25 cellular contexts compared by ENCODE assay signal in the genomic region with DNA sequence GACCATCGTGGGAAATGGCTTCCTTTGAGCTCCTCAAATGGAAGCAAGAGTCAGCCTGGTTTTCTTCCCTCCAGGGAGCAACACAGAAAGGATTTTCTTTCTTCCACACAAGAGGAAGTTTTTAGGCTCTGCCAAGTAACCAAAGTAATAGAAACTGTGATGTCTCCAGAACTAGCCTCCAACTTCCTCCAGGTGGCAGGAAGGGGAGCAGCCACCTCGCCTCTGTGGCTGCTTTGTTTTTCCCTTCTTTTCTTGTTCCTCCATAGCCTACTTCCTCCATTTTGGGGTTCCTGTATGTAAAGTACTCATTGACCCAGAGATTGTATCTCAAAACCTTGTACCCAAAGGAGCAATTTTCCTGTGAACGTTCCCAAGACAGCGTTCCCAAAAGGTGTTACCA. TPM values are rescaled to one million over a fixed set of nuclear protein-coding genes. Genes with fewer than 3 reads are reported as not detected.
DNase-seq lines count a peak whose midpoint lies in the region; ATAC-seq and TF ChIP-seq lines count a peak whose summit lies in the region.
"Had no signal": no experiment of that assay in that cellular context is flagged by ENCODE, and none has a peak within 500 bp of the region (broad histone marks: within the 10 kb centered on the region; RNA-seq: fewer than 3 reads in every experiment).

No MANE protein-coding gene starts in this region.

- TF ChIP-seq CTCF in HL-60 (IDR thresholded peaks at IDR 0.05; ENCODE audit: insufficient read depth, low read length) (no peak), OCI-LY7 (conservative IDR thresholded peaks at IDR 0.05; ENCODE audit: low read length) (peak; percentile 46), Caco-2 (IDR thresholded peaks at IDR 0.05; ENCODE audit: insufficient read depth in 1 of 2, low read depth in 1 of 2, low read length in 1 of 2, severe bottlenecking in 1 of 2, unreplicated experiment in 1 of 2) (no peak)

- H3K79me2 ChIP-seq in OCI-LY7 (ENCODE audit: insufficient read depth, low read depth, low read length): no peaks in the 10 kb centered on the region

- H3K27ac Mint-ChIP-seq in Caco-2 (ENCODE audit: unreplicated experiment): no peak overlapping the region
- H3K27ac Mint-ChIP-seq: activated naive CD4-positive, alpha-beta T cell treated with anti-CD3 and anti-CD28 coated beads for 36 hours had no signal

- peak overlapping the region; percentile 32; the same call in 1 of the 2 replicates for H2AFZ ChIP-seq in OCI-LY7 (ENCODE audit: low read length)

- no peaks in the 10 kb centered on the region for H3K9me3 Mint-ChIP-seq in Caco-2 (ENCODE audit: unreplicated experiment)

- H3K36me3 ChIP-seq in OCI-LY7 (ENCODE audit: insufficient read depth, low read length) (peaks cover 4% of the 10 kb centered on the region; the same call in 1 of the 2 replicates), Caco-2 (ENCODE audit: control insufficient read depth, insufficient read depth, low read length) (no peaks in the 10 kb centered on the region)

- no peak overlapping the region for H3K4me3 Mint-ChIP-seq in Caco-2 (ENCODE audit: unreplicated experiment)
- H3K4me3 Mint-ChIP-seq: activated naive CD4-positive, alpha-beta T cell treated with anti-CD3 and anti-CD28 coated beads for 36 hours; activated T-cell treated with anti-CD3 and anti-CD28 coated beads, Interleukin-2, amount 50 U/mL, for 4 hours had no signal

- H3K4me3 ChIP-seq in HL-60 (replicated peaks; ENCODE audit: insufficient read depth, low read length) (no peak overlapping the region), OCI-LY7 (ENCODE audit: low read depth, low read length, poor library complexity, severe bottlenecking) (peak overlapping the region; percentile 40), Caco-2 (ENCODE audit: low read depth, low read length) (no peak overlapping the region)
- H3K4me3 ChIP-seq: psoas muscle, skin epidermis had no signal

- H3K27ac ChIP-seq in HL-60 (replicated peaks) (peak overlapping the region; percentile 82), OCI-LY7 (ENCODE audit: low read depth, low read length, poor library complexity, severe bottlenecking) (peak overlapping the region; percentile 78)
- H3K27ac ChIP-seq: psoas muscle had no signal

- ATAC-seq in SK-N-SH treated with all-trans-retinoic acid at 6 μM for 48 hours (no peak), GM18867 (IDR thresholded peaks at IDR 0.05; ENCODE audit: unreplicated experiment) (no peak)
- no peak for ATAC-seq in stimulated activated naive CD8-positive, alpha-beta T cell treated with anti-CD3 and anti-CD28 coated beads, Interleukin-15, Interleukin-2, amounts not matched to agents 100 U/mL and 50 U/mL, for 24 hours
- ATAC-seq: activated T-cell treated with anti-CD3 and anti-CD28 coated beads, Interleukin-2, amount 50 U/mL, for 4 hours; esophagus mucosa; HCT116; left colon; psoas muscle had no signal

- no peaks in the 10 kb centered on the region for H3K36me3 Mint-ChIP-seq in Caco-2 (ENCODE audit: insufficient read depth, unreplicated experiment)

- BruUV-seq in OCI-LY7 (replicated peaks; lab: Mats Ljungman, UMichigan) (no TSS peak), Caco-2 (replicated peaks; lab: Mats Ljungman, UMichigan) (no TSS peak)

- POLR2A ChIA-PET in OCI-LY7 (lab: Charles Lee) (interaction anchor here (0.7 to 10.2 kb wide), 3 partner anchors 9 to 43 kb away, joined by 3 to 96 read pairs (median 30); a partner anchor contains a TSS), Caco-2 (lab: Charles Lee) (no interaction called here)

- H3K27me3 ChIP-seq in HL-60 (ENCODE audit: insufficient read depth, poor library complexity, severe bottlenecking) (no peaks in the 10 kb centered on the region), Caco-2 (replicated peaks; ENCODE audit: control insufficient read depth, insufficient read depth, low read length) (no peaks in the 10 kb centered on the region)

- no peaks in the 10 kb centered on the region for H3K4me1 Mint-ChIP-seq in Caco-2 (ENCODE audit: low read depth, unreplicated experiment)

- H4K20me1 ChIP-seq in OCI-LY7 (ENCODE audit: insufficient read depth, low read length): no peaks in the 10 kb centered on the region

- H3K9me2 ChIP-seq in OCI-LY7 (ENCODE audit: insufficient read depth, low read length): no peaks in the 10 kb centered on the region

- peak overlapping the region; percentile 66 for H3K4me2 ChIP-seq in OCI-LY7 (ENCODE audit: low read length)

- peaks cover 78% of the 10 kb centered on the region for H3K4me1 ChIP-seq in OCI-LY7 (ENCODE audit: insufficient read depth, low read length, poor library complexity, severe bottlenecking)
- H3K4me1 ChIP-seq in Caco-2: no peaks in the 10 kb centered on the region
- H3K4me1 ChIP-seq: psoas muscle had no signal

- intact Hi-C loops in OCI-LY7 (cut with micrococcal nuclease; ENCODE audit: unreplicated experiment): loop anchor here (5.0 kb wide), 1 partner anchor 43 kb away; no protein-coding TSS in a partner anchor
- intact Hi-C loops in Caco-2 (cut with micrococcal nuclease; ENCODE audit: unreplicated experiment): no loop called here

- H3K9me3 ChIP-seq in OCI-LY7 (ENCODE audit: low read length) (peaks cover 19% of the 10 kb centered on the region), Caco-2 (no peaks in the 10 kb centered on the region)
- H3K9me3 ChIP-seq: psoas muscle had no signal

- H3K27me3 Mint-ChIP-seq in Caco-2 (ENCODE audit: insufficient read depth, unreplicated experiment): no peaks in the 10 kb centered on the region

- DNase-seq in CD1c-positive myeloid dendritic cell (ENCODE audit: extremely low spot score) (peak; percentile 59), HL-60 (ENCODE audit: low read depth in 1 of 2, low spot score in 1 of 2) (peak in 1 of 2 experiments; percentile 71), OCI-LY7 (ENCODE audit: low spot score) (peak; percentile 57), medulla oblongata (ENCODE audit: extremely low spot score) (peak; percentile 11), Caco-2 (no peak)
- DNase-seq in stimulated activated naive CD8-positive, alpha-beta T cell treated with anti-CD3 and anti-CD28 coated beads, Interleukin-15, Interleukin-2, amounts not matched to agents 100 U/mL and 50 U/mL, for 24 hours: no peak
- DNase-seq: activated CD4-positive, CD25-positive, alpha-beta regulatory T cell; activated naive CD4-positive, alpha-beta T cell treated with anti-CD3 and anti-CD28 coated beads for 36 hours; activated T-cell treated with anti-CD3 and anti-CD28 coated beads, Interleukin-2, amount 50 U/mL, for 4 hours; aorta; COR-L47; IMR-90; left colon; midbrain; NCI-H1105; NCI-H2107; NCI-H510A treated with DMSO at 0.1 percent for 48 hours; psoas muscle; SHP77 treated with DMSO at 0.1 percent for 48 hours; stimulated activated CD4-positive, alpha-beta T cell treated with anti-CD3 and anti-CD28 coated beads, Interleukin-4, amount 100 ng/mL, for 1 hour had no signal

- CTCF ChIA-PET in OCI-LY7 (lab: Charles Lee; ENCODE audit: unreplicated experiment) (interaction anchor here (2.0 kb wide), 1 partner anchor 32 kb away, joined by 7 read pairs; a partner anchor contains a TSS), Caco-2 (lab: Charles Lee) (no interaction called here)

TF ChIP-seq in SK-N-SH treated with all-trans-retinoic acid at 6 μM for 48 hours, 23 proteins besides CTCF, POLR2A, EP300 and RAD21:
- TF ChIP-seq ZFP3 (CRISPR knock-in tag; IDR thresholded peaks at IDR 0.05): no peak
- no peak for TF ChIP-seq ZC3H10 (CRISPR knock-in tag; IDR thresholded peaks at IDR 0.05)
- TF ChIP-seq ZFP30 (CRISPR knock-in tag; IDR thresholded peaks at IDR 0.05): no peak
- TF ChIP-seq SNAI2 (CRISPR knock-in tag; IDR thresholded peaks at IDR 0.05): no peak
- TF ChIP-seq BACH2 (CRISPR knock-in tag; IDR thresholded peaks at IDR 0.05; ENCODE audit: borderline replicate concordance): no peak

RNA-seq across cellular contexts. Expression of a gene that starts 32.7 kb away (rescaled TPM):
- 0.05 and 0.35 TPM in 2 replicates for total RNA-seq in OCI-LY7 (2014; rRNA removed; shearing (Covaris generic))
- total RNA-seq in OCI-LY7 (2022) (0.10 TPM in 1 of 2 replicates, not detected in the other), Caco-2 (2022) (not detected in 2 replicates)
- total RNA-seq: esophagus mucosa, IMR-90, psoas muscle had no signal

Comparison
In these comparisons a context has a peak if more than half of its experiments do, and no peak if none do; other contexts are left out.
1. DNase-seq: peak in CD1c-positive myeloid dendritic cell (single experiment), OCI-LY7 (single experiment) and medulla oblongata (single experiment); none in Caco-2 (0 of 2) and stimulated activated naive CD8-positive, alpha-beta T cell treated with anti-CD3 and anti-CD28 coated beads, Interleukin-15, Interleukin-2, amounts not matched to agents 100 U/mL and 50 U/mL, for 24 hours (single experiment).